Comparison of ENCODE assay signal across 1 cellular context in the genomic region with DNA sequence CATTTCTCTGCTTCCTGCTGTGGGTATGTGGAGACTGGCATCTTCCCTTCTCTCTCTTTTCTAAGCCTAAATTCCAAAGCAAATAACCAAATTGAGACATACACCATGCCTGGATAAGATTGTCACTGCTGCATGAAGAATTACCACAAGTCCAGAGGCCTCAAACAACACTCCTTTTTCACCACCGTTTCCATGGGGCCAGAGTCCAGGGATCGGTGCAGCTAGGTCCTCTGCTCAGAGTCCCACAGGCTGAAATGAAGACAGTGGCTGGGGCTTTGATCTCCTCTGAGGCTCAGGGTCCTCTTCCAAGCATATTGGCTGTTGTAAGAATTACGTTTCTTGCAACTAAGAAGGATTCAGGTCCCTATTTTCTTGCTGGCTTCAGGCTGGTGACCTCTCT.
TF ChIP-seq lines count a peak whose summit lies in the region.

No MANE protein-coding gene starts in this region.

TF ChIP-seq in HepG2, 621 proteins besides CTCF, POLR2A, EP300 and RAD21 (continued from another document and continues in another):
- TF ChIP-seq RBAK (CRISPR knock-in tag; IDR thresholded peaks at IDR 0.05) (no peak), MTA3 (CRISPR knock-in tag; IDR thresholded peaks at IDR 0.05) (no peak), NFE2L1 (CRISPR knock-in tag; IDR thresholded peaks at IDR 0.05; ENCODE audit: borderline replicate concordance) (no peak), ZNF251 (CRISPR knock-in tag; IDR thresholded peaks at IDR 0.05) (no peak), ZNF430 (CRISPR knock-in tag; IDR thresholded peaks at IDR 0.05) (no peak), SMARCC2 (IDR thresholded peaks at IDR 0.05) (no peak), TEAD3 (CRISPR knock-in tag; optimal IDR thresholded peaks at IDR 0.05; ENCODE audit: borderline replicate concordance) (no peak), CERS6 (CRISPR knock-in tag; IDR thresholded peaks at IDR 0.05) (no peak), FOXO4 (CRISPR knock-in tag; conservative IDR thresholded peaks at IDR 0.05) (no peak), ELF1 (CRISPR knock-in tag; IDR thresholded peaks at IDR 0.05) (no peak), SCMH1 (CRISPR knock-in tag; IDR thresholded peaks at IDR 0.05; ENCODE audit: borderline replicate concordance) (no peak), MAX (IDR thresholded peaks at IDR 0.05) (peak; percentile 23; the same call in 1 of the 2 replicates), ZNF496 (CRISPR knock-in tag; IDR thresholded peaks at IDR 0.05; ENCODE audit: insufficient replicate concordance) (no peak), ISL2 (CRISPR knock-in tag; IDR thresholded peaks at IDR 0.05) (peak; percentile 29; the same call in 1 of the 2 replicates), ZBTB1 (CRISPR knock-in tag; IDR thresholded peaks at IDR 0.05; ENCODE audit: borderline replicate concordance) (no peak), MXD4 (CRISPR knock-in tag; IDR thresholded peaks at IDR 0.05) (no peak), TIGD3 (CRISPR knock-in tag; IDR thresholded peaks at IDR 0.05; ENCODE audit: borderline replicate concordance) (no peak), KAT8 (CRISPR knock-in tag; IDR thresholded peaks at IDR 0.05) (no peak), TEAD2 (CRISPR knock-in tag; IDR thresholded peaks at IDR 0.05) (no peak), KDM3A (CRISPR knock-in tag; IDR thresholded peaks at IDR 0.05; ENCODE audit: low read depth) (no peak), MTA1 (CRISPR knock-in tag; IDR thresholded peaks at IDR 0.05; ENCODE audit: borderline replicate concordance) (no peak), MZF1 (CRISPR knock-in tag; IDR thresholded peaks at IDR 0.05; ENCODE audit: borderline replicate concordance) (no peak), CREM (IDR thresholded peaks at IDR 0.05) (no peak), CREM (CRISPR knock-in tag; IDR thresholded peaks at IDR 0.05) (no peak), ZNF468 (CRISPR knock-in tag; IDR thresholded peaks at IDR 0.05) (no peak), JDP2 (CRISPR knock-in tag; IDR thresholded peaks at IDR 0.05; ENCODE audit: borderline replicate concordance) (no peak), DPF2 (CRISPR knock-in tag; IDR thresholded peaks at IDR 0.05; ENCODE audit: borderline replicate concordance, low read depth) (0 out of 2 replicates have a peak, but pooled peaks have one; percentile 32), MIER2 (CRISPR knock-in tag; IDR thresholded peaks at IDR 0.05) (0 out of 2 replicates have a peak, but pooled peaks have one; percentile 48), KAT7 (CRISPR knock-in tag; IDR thresholded peaks at IDR 0.05; ENCODE audit: borderline replicate concordance) (no peak), KLF9 (CRISPR knock-in tag; IDR thresholded peaks at IDR 0.05; ENCODE audit: low read depth) (no peak), PRDM4 (CRISPR knock-in tag; IDR thresholded peaks at IDR 0.05; ENCODE audit: borderline replicate concordance) (no peak), NFE2 (CRISPR knock-in tag; IDR thresholded peaks at IDR 0.05) (no peak), KDM6A (CRISPR knock-in tag; IDR thresholded peaks at IDR 0.05; ENCODE audit: low read depth) (peak; percentile 36; the same call in 1 of the 2 replicates), SP1 (IDR thresholded peaks at IDR 0.05) (no peak), SP1 (CRISPR knock-in tag; IDR thresholded peaks at IDR 0.05) (no peak), ZNF138 (CRISPR knock-in tag; IDR thresholded peaks at IDR 0.05; ENCODE audit: low read depth) (no peak), HDAC1 (CRISPR knock-in tag; IDR thresholded peaks at IDR 0.05) (0 out of 2 replicates have a peak, but pooled peaks have one; percentile 39), TCF7 (IDR thresholded peaks at IDR 0.05; ENCODE audit: low read depth) (peak; percentile 69), ZSCAN22 (CRISPR knock-in tag; IDR thresholded peaks at IDR 0.05) (no peak), HOXA3 (CRISPR knock-in tag; IDR thresholded peaks at IDR 0.05) (peak; percentile 47; the same call in 1 of the 2 replicates), ZIK1 (CRISPR knock-in tag; IDR thresholded peaks at IDR 0.05; ENCODE audit: borderline replicate concordance, low read depth) (no peak)
- TF ChIP-seq, protein P1, sequence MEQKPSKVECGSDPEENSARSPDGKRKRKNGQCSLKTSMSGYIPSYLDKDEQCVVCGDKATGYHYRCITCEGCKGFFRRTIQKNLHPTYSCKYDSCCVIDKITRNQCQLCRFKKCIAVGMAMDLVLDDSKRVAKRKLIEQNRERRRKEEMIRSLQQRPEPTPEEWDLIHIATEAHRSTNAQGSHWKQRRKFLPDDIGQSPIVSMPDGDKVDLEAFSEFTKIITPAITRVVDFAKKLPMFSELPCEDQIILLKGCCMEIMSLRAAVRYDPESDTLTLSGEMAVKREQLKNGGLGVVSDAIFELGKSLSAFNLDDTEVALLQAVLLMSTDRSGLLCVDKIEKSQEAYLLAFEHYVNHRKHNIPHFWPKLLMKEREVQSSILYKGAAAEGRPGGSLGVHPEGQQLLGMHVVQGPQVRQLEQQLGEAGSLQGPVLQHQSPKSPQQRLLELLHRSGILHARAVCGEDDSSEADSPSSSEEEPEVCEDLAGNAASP (CRISPR knock-in tag; IDR thresholded peaks at IDR 0.05; ENCODE audit: borderline replicate concordance), result no peak
- TF ChIP-seq, protein P2, sequence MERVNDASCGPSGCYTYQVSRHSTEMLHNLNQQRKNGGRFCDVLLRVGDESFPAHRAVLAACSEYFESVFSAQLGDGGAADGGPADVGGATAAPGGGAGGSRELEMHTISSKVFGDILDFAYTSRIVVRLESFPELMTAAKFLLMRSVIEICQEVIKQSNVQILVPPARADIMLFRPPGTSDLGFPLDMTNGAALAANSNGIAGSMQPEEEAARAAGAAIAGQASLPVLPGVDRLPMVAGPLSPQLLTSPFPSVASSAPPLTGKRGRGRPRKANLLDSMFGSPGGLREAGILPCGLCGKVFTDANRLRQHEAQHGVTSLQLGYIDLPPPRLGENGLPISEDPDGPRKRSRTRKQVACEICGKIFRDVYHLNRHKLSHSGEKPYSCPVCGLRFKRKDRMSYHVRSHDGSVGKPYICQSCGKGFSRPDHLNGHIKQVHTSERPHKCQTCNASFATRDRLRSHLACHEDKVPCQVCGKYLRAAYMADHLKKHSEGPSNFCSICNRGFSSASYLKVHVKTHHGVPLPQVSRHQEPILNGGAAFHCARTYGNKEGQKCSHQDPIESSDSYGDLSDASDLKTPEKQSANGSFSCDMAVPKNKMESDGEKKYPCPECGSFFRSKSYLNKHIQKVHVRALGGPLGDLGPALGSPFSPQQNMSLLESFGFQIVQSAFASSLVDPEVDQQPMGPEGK (CRISPR knock-in tag; IDR thresholded peaks at IDR 0.05), result 0 out of 2 replicates have a peak, but pooled peaks have one; percentile 32
- TF ChIP-seq, protein P3, sequence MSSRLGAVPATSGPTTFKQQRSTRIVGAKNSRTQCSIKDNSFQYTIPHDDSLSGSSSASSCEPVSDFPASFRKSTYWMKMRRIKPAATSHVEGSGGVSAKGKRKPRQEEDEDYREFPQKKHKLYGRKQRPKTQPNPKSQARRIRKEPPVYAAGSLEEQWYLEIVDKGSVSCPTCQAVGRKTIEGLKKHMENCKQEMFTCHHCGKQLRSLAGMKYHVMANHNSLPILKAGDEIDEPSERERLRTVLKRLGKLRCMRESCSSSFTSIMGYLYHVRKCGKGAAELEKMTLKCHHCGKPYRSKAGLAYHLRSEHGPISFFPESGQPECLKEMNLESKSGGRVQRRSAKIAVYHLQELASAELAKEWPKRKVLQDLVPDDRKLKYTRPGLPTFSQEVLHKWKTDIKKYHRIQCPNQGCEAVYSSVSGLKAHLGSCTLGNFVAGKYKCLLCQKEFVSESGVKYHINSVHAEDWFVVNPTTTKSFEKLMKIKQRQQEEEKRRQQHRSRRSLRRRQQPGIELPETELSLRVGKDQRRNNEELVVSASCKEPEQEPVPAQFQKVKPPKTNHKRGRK (CRISPR knock-in tag; IDR thresholded peaks at IDR 0.05), result no peak
- TF ChIP-seq, protein P4, sequence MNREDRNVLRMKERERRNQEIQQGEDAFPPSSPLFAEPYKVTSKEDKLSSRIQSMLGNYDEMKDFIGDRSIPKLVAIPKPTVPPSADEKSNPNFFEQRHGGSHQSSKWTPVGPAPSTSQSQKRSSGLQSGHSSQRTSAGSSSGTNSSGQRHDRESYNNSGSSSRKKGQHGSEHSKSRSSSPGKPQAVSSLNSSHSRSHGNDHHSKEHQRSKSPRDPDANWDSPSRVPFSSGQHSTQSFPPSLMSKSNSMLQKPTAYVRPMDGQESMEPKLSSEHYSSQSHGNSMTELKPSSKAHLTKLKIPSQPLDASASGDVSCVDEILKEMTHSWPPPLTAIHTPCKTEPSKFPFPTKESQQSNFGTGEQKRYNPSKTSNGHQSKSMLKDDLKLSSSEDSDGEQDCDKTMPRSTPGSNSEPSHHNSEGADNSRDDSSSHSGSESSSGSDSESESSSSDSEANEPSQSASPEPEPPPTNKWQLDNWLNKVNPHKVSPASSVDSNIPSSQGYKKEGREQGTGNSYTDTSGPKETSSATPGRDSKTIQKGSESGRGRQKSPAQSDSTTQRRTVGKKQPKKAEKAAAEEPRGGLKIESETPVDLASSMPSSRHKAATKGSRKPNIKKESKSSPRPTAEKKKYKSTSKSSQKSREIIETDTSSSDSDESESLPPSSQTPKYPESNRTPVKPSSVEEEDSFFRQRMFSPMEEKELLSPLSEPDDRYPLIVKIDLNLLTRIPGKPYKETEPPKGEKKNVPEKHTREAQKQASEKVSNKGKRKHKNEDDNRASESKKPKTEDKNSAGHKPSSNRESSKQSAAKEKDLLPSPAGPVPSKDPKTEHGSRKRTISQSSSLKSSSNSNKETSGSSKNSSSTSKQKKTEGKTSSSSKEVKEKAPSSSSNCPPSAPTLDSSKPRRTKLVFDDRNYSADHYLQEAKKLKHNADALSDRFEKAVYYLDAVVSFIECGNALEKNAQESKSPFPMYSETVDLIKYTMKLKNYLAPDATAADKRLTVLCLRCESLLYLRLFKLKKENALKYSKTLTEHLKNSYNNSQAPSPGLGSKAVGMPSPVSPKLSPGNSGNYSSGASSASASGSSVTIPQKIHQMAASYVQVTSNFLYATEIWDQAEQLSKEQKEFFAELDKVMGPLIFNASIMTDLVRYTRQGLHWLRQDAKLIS (CRISPR knock-in tag; IDR thresholded peaks at IDR 0.05), result no peak
- TF ChIP-seq, protein P5, sequence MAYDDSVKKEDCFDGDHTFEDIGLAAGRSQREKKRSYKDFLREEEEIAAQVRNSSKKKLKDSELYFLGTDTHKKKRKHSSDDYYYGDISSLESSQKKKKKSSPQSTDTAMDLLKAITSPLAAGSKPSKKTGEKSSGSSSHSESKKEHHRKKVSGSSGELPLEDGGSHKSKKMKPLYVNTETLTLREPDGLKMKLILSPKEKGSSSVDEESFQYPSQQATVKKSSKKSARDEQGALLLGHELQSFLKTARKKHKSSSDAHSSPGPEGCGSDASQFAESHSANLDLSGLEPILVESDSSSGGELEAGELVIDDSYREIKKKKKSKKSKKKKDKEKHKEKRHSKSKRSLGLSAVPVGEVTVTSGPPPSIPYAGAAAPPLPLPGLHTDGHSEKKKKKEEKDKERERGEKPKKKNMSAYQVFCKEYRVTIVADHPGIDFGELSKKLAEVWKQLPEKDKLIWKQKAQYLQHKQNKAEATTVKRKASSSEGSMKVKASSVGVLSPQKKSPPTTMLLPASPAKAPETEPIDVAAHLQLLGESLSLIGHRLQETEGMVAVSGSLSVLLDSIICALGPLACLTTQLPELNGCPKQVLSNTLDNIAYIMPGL (CRISPR knock-in tag; IDR thresholded peaks at IDR 0.05; ENCODE audit: borderline replicate concordance in 1 of 2, low read depth in 1 of 2), result 0 out of 4 replicates have a peak, but pooled peaks of 1 of the 2 experiments have one; percentile 18
